ENCODE assay signal across 9 cellular contexts in genomic region chr1:212456166-212456528, GRCh38. TPM values are rescaled to one million over a fixed set of nuclear protein-coding genes. Genes with fewer than 3 reads are reported as not detected.
DNase-seq lines count a peak whose midpoint lies in the region; ATAC-seq and TF ChIP-seq lines count a peak whose summit lies in the region.
"Had no signal": no experiment of that assay in that cellular context is flagged by ENCODE, and none has a peak within 500 bp of the region (broad histone marks: within the 10 kb centered on the region; RNA-seq: fewer than 3 reads in every experiment).

No MANE protein-coding gene starts in this region.

- no peak overlapping the region for H3K4me3 Mint-ChIP-seq in memory B cell
- H3K4me3 Mint-ChIP-seq: activated naive CD4-positive, alpha-beta T cell treated with anti-CD3 and anti-CD28 coated beads, Interleukin-2, amount 10 ng/mL, durations not matched to agents 7 days and 5 days had no signal

- DNase-seq in Right ventricle myocardium inferior (ENCODE audit: missing footprints) (no peak), cardiac septum (ENCODE audit: low spot score) (no peak), cardiac fibroblast (ENCODE audit: low read depth in 2 of 2) (peak; percentile 49 to 51), memory B cell (ENCODE audit: low spot score in 2 of 2) (no peak), uterus (no peak), OCI-M1 (lab: John Stamatoyannopoulos, UW) (no peak), AG08395 (ENCODE audit: low spot score) (no peak), NCI-H510A (lab: John Stamatoyannopoulos, UW) (no peak)

- peaks cover 2% of the 10 kb centered on the region for H3K9me3 Mint-ChIP-seq in memory B cell
- H3K9me3 Mint-ChIP-seq: activated naive CD4-positive, alpha-beta T cell treated with anti-CD3 and anti-CD28 coated beads, Interleukin-2, amount 10 ng/mL, durations not matched to agents 7 days and 5 days had no signal

- ATAC-seq in Right ventricle myocardium inferior (peak; percentile 32), memory B cell (ENCODE audit: low read depth) (peak; percentile 15)

- TF ChIP-seq CTCF in cardiac fibroblast (IDR thresholded peaks at IDR 0.05; ENCODE audit: low read depth, low read length) (no peak), uterus (IDR thresholded peaks at IDR 0.05) (no peak)

- H3K27ac Mint-ChIP-seq in memory B cell, result no peak overlapping the region
- H3K27ac Mint-ChIP-seq: activated naive CD4-positive, alpha-beta T cell treated with anti-CD3 and anti-CD28 coated beads, Interleukin-2, amount 10 ng/mL, durations not matched to agents 7 days and 5 days had no signal

- no peak for TF ChIP-seq POLR2A in uterus (IDR thresholded peaks at IDR 0.05)

- no peaks in the 10 kb centered on the region for H3K36me3 Mint-ChIP-seq in memory B cell
- H3K36me3 Mint-ChIP-seq: activated naive CD4-positive, alpha-beta T cell treated with anti-CD3 and anti-CD28 coated beads, Interleukin-2, amount 10 ng/mL, durations not matched to agents 7 days and 5 days had no signal

- intact Hi-C loops in Right ventricle myocardium inferior (cut with DNase I), result loop anchor here (2.0 to 10.0 kb wide), 6 partner anchors 89 to 774 kb away; partner anchors contain the start of genes DTL and INTS7
- intact Hi-C loops in cardiac septum (cut with DNase I), result loop anchor here (10.0 kb wide), 2 partner anchors 621 to 771 kb away; partner anchors contain the start of gene LPGAT1
- intact Hi-C loops in uterus (cut with DNase I; ENCODE audit: low total_unique reads), result loop anchor here (5.0 kb wide), 1 partner anchor 384 kb away; no protein-coding TSS in a partner anchor

- H3K27me3 Mint-ChIP-seq in memory B cell, result peaks cover 2% of the 10 kb centered on the region

- no peaks in the 10 kb centered on the region for H3K27me3 ChIP-seq in uterus

- H3K9me3 ChIP-seq in uterus, result no peaks in the 10 kb centered on the region

- H3K4me1 Mint-ChIP-seq in memory B cell, result peaks cover 4% of the 10 kb centered on the region

- H3K4me3 ChIP-seq in cardiac fibroblast (replicated peaks in 1 of 2; ENCODE audit: low read depth in 2 of 2, low read length in 2 of 2) (no peak overlapping the region), uterus (no peak overlapping the region)

- H3K4me1 ChIP-seq in uterus, result peaks cover 0 to 5% of the 10 kb centered on the region in 2 donors

- H3K36me3 ChIP-seq in uterus, result no peaks in the 10 kb centered on the region

- H3K27ac ChIP-seq in uterus, result peak overlapping the region; percentile 57 to 63

RNA-seq across cellular contexts. Expression of gene NENF, which starts 23.4 kb away (rescaled TPM):
- total RNA-seq in Right ventricle myocardium inferior (119 TPM), cardiac septum (116 TPM), uterus (100 to 1,000 TPM in 2 of 4 donors, 10 to 100 TPM in 2; 35.0 to 180 (median 122) TPM)

RNA-seq across cellular contexts. Expression of gene PACC1, which starts 41.5 kb away (rescaled TPM):
- total RNA-seq in Right ventricle myocardium inferior, result 3.4 TPM
- total RNA-seq in cardiac septum, result 1.8 TPM
- total RNA-seq in uterus, result 10 to 100 TPM in 1 of 4 donors, 1 to 10 TPM in 3; 1.5 to 10.9 (median 7.2) TPM

Comparison
In these comparisons a context has a peak if more than half of its experiments do, and no peak if none do; other contexts are left out.
1. DNase-seq: peak in cardiac fibroblast (2 of 2); none in Right ventricle myocardium inferior (single experiment), cardiac septum (single experiment), memory B cell (0 of 2), uterus (0 of 2), OCI-M1 (single experiment), AG08395 (single experiment) and NCI-H510A (single experiment).